ENCODE assay signal across 9 cellular contexts in the genomic region with DNA sequence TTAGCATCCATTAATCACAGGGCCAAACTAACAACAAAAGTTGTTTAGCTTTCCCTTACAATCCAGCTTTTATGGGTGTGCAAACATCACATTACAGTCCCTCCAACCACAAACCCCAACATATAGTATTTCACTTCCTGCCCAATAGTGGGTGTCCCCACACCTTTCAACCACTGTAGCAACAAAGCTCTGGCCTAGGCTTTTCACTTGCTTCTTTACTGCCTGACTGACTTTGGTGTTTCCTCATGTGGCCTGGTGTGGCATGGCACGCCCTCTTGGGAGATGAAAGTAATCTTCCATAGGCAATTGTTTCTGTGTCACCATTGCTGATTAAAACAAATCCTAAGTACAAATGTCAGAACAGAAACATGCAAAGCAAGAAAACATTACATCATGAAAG. TPM values are rescaled to one million over a fixed set of nuclear protein-coding genes. Genes with fewer than 3 reads are reported as not detected.
A peak's percentile ranks its signal among the peaks of the same experiment; 100 is the strongest.
DNase-seq lines count a peak whose midpoint lies in the region; ATAC-seq and TF ChIP-seq lines count a peak whose summit lies in the region.
"Had no signal": no experiment of that assay in that cellular context is flagged by ENCODE, and none has a peak within 500 bp of the region (broad histone marks: within the 10 kb centered on the region; RNA-seq: fewer than 3 reads in every experiment).

No MANE protein-coding gene starts in this region.

- H3K27ac Mint-ChIP-seq in naive B cell: peak overlapping the region in 3 of 6 donors; percentile 38 to 46 (median 43)

- peak overlapping the region in 2 of 8 donors; percentile 8 to 49 for H3K4me3 Mint-ChIP-seq in naive B cell

- H3K9me3 ChIP-seq in ovary: no peaks in the 10 kb centered on the region
- no peaks in the 10 kb centered on the region for H3K9me3 ChIP-seq in stomach

- H3K4me3 ChIP-seq in ovary (no peak overlapping the region), stomach (no peak overlapping the region)

- H3K27me3 Mint-ChIP-seq in naive B cell: no peaks in the 10 kb centered on the region

- H3K27me3 ChIP-seq in ovary (no peaks in the 10 kb centered on the region), stomach (no peaks in the 10 kb centered on the region)

- no peaks in the 10 kb centered on the region for H3K9me3 Mint-ChIP-seq in naive B cell

- H3K36me3 ChIP-seq in ovary: no peaks in the 10 kb centered on the region
- H3K36me3 ChIP-seq in stomach: peaks cover 0 to 35% (median 19%) of the 10 kb centered on the region in 4 donors

- no peak for TF ChIP-seq POLR2A in ovary (IDR thresholded peaks at IDR 0.05)
- TF ChIP-seq POLR2A in stomach (IDR thresholded peaks at IDR 0.05): no peak

- no peak for TF ChIP-seq CTCF in ovary (IDR thresholded peaks at IDR 0.05)
- TF ChIP-seq CTCF in stomach (IDR thresholded peaks at IDR 0.05): no peak

- DNase-seq in AML-193 (lab: John Stamatoyannopoulos, UW): peak; percentile 63 to 71
- DNase-seq in T-helper 22 cell (ENCODE audit: low read depth): peak; percentile 4
- peak; percentile 40 for DNase-seq in naive B cell
- DNase-seq in caudate nucleus (lab: John Stamatoyannopoulos, UW): no peak
- DNase-seq in ovary: no peak
- DNase-seq in stomach: no peak

- H3K36me3 Mint-ChIP-seq in naive B cell: no peaks in the 10 kb centered on the region

- H3K27ac ChIP-seq in caudate nucleus (ENCODE audit: low read depth, low read length): no peak overlapping the region
- H3K27ac ChIP-seq in ovary: no peak overlapping the region
- H3K27ac ChIP-seq in stomach: no peak overlapping the region

- H3K4me1 ChIP-seq in ovary (ENCODE audit: insufficient read depth) (no peaks in the 10 kb centered on the region), stomach (peaks cover 0 to 3% (median 0%) of the 10 kb centered on the region in 4 donors)

- WGBS in ovary, 3 donors: 91 to 100% (median 97%) methylated on average over 1 of the region's 1 CpG
- 57 to 74% (median 67%) methylated on average over 1 of the region's 1 CpG for WGBS in stomach, 5 donors

- TF ChIP-seq EP300 in ovary (IDR thresholded peaks at IDR 0.05) (no peak), stomach (IDR thresholded peaks at IDR 0.05) (no peak)

- ATAC-seq in GM19025 (IDR thresholded peaks at IDR 0.05; ENCODE audit: low read depth, unreplicated experiment): peak; percentile 83
- ATAC-seq in HG03066 (IDR thresholded peaks at IDR 0.05; ENCODE audit: low read depth, unreplicated experiment): peak; percentile 96
- ATAC-seq in naive B cell (ENCODE audit: low read depth in 2 of 2): peak; percentile 98

- intact Hi-C loops in ovary (cut with DNase I) (no loop called here), stomach (cut with DNase I; ENCODE audit: low total_unique reads) (no loop called here)

- H3K4me1 Mint-ChIP-seq in naive B cell: peaks cover 6 to 17% (median 7%) of the 10 kb centered on the region in 3 donors

RNA-seq across cellular contexts. Expression of a gene that starts 9.2 kb away (rescaled TPM):
- polyA plus RNA-seq in naive B cell (ENCODE audit: low read depth in 6 of 6): 10 to 100 TPM; 27.6 to 47.0 (median 33.7) TPM
- 100 to 1,000 TPM in 1 of 7 donors, 10 to 100 TPM in 6; 29.7 to 109 (median 37.2) TPM for total RNA-seq in ovary
- 10 to 100 TPM; 33.4 to 35.2 TPM for polyA plus RNA-seq in ovary
- 100 to 1,000 TPM in 2 of 5 donors, 10 to 100 TPM in 3; 45.5 to 228 (median 83.9) TPM for total RNA-seq in stomach
- 10 to 100 TPM; 60.9 to 81.1 (median 76.5) TPM for polyA plus RNA-seq in stomach

RNA-seq across cellular contexts. Expression of a gene that starts 46.3 kb away (rescaled TPM):
- polyA plus RNA-seq in naive B cell (ENCODE audit: low read depth in 6 of 6) (1 to 10 TPM in 4 of 6 donors, under 1 TPM in 2; 0.88 to 2.8 (median 1.4) TPM), ovary (1 to 10 TPM; 2.4 to 3.5 TPM), stomach (1 to 10 TPM; 2.1 to 2.9 (median 2.6) TPM)
- total RNA-seq in ovary (1 to 10 TPM; 2.3 to 4.9 (median 4.3) TPM), stomach (10 to 100 TPM in 1 of 5 donors, 1 to 10 TPM in 4; 3.2 to 39.3 (median 7.1) TPM)

RNA-seq across cellular contexts. Expression of a gene that starts 46.4 kb away (rescaled TPM):
- polyA plus RNA-seq in naive B cell (ENCODE audit: low read depth in 6 of 6) (10 to 100 TPM; 12.0 to 18.5 (median 12.9) TPM), ovary (10 to 100 TPM in 1 of 2 donors, 1 to 10 TPM in 1; 6.6 to 12.5 TPM), stomach (1 to 10 TPM; 6.2 to 8.4 (median 7.0) TPM)
- total RNA-seq in ovary (10 to 100 TPM in 5 of 7 donors, 1 to 10 TPM in 2; 5.8 to 19.3 (median 11.5) TPM), stomach (10 to 100 TPM in 2 of 5 donors, 1 to 10 TPM in 3; 2.9 to 10.9 (median 8.3) TPM)

RNA-seq across cellular contexts. Expression of a gene that starts 57.1 kb away (rescaled TPM):
- polyA plus RNA-seq in naive B cell (ENCODE audit: low read depth in 6 of 6) (under 1 TPM in 2 of 6 donors, not detected in 4; 0.11 to 0.16 TPM), ovary (under 1 TPM; 0.29 to 0.33 TPM), stomach (under 1 TPM in 1 of 3 donors, not detected in 2; 0.19 TPM)
- total RNA-seq in ovary (10 to 100 TPM in 1 of 7 donors, 1 to 10 TPM in 3, under 1 TPM in 3; 0.15 to 72.5 (median 1.1) TPM), stomach (1 to 10 TPM in 2 of 5 donors, not detected in 3; 1.1 to 2.9 TPM)
- total RNA-seq: activated CD8-positive, alpha-beta memory T cell treated with anti-CD3 and anti-CD28 coated beads for 36 hours had no signal

Comparison
In these comparisons a context has a peak if more than half of its experiments do, and no peak if none do; other contexts are left out.
1. DNase-seq: peak in AML-193 (2 of 2), T-helper 22 cell (single experiment) and naive B cell (single experiment); none in caudate nucleus (0 of 61), ovary (0 of 5) and stomach (single experiment).
2. Peak in every context shown above with its lines, with median percentiles within 50 percentile points of each other: ATAC-seq.